ENCODE assay signal across 8 cellular contexts in the genomic region with DNA sequence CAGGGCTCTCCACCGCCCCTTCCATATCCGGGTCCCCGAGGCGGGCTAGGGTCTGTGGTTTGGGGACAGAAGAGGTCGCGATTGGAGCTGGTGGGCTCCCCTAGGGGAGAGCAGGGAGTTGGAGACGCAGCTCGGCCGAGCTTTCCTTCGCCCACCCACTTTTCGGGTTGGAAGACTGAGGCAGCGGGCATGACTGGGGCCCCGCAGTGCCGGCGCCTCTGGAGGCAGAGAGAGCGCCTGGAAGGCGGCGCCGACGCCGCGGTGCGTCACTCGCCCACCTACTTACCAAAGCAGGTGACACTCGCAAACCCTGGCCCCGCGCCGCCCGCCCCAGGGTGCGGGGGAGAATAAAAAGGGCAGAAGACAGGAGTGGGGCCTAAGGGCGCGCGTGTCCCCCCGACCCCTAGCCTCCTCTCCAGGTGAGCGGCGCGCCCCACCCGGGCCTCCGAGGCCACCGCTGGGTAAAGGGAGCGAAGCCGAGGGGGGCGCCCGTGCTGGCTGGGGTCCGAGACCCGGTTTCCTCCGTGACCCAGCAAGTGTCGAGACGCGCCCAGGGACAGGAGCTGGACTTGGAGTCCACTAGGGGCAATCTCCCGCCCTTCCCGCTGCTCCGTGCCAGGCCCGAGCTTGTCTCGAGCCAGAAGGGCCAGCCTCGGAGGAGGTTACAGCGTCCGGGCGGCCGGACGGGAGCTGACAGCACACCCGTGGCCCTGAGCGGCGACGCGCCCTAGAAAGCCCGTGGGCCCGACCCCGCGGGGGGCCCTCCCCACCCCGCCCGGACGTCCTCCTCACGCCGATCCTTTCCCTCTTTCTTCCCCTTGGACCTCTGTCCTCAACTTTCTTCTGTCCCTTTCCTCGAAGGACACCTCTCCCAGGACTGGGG. TPM values are rescaled to one million over a fixed set of nuclear protein-coding genes. Genes with fewer than 3 reads are reported as not detected.
DNase-seq lines count a peak whose midpoint lies in the region; ATAC-seq and TF ChIP-seq lines count a peak whose summit lies in the region.

No MANE protein-coding gene starts in this region.

- H3K36me3 ChIP-seq in DND-41 (ENCODE audit: insufficient read depth, low read length): no peaks in the 10 kb centered on the region
- H3K36me3 ChIP-seq in HUES64 (ENCODE audit: insufficient read depth, low read length): no peaks in the 10 kb centered on the region
- no peaks in the 10 kb centered on the region for H3K36me3 ChIP-seq in mucosa of rectum (ENCODE audit: control insufficient read depth in 2 of 2, insufficient read depth in 2 of 2, low read length in 2 of 2)

- DNase-seq in DND-41 (no peak), ecto neural progenitor cell (ENCODE audit: low spot score) (peak; percentile 70), NCI-H187 treated with DMSO at 0.1 percent for 48 hours (lab: John Stamatoyannopoulos, UW) (no peak)
- DNase-seq in activated CD4-positive, alpha-beta T cell treated with anti-CD3 and anti-CD28 coated beads, Interleukin-2, amount 50 U/mL, for 4 hours: peak; percentile 75 to 84
- DNase-seq in stimulated activated CD8-positive, alpha-beta memory T cell treated with anti-CD3 and anti-CD28 coated beads, Interleukin-7, amount 100 ng/mL, for 4 hours (ENCODE audit: low read depth in 2 of 2): peak; percentile 66 to 78

- H3K27ac ChIP-seq in DND-41 (ENCODE audit: low read length): peak overlapping the region; percentile 74
- no peak overlapping the region for H3K27ac ChIP-seq in HUES64 (ENCODE audit: low read depth, low read length)
- H3K27ac ChIP-seq in mucosa of rectum (ENCODE audit: low read depth in 2 of 2, low read length in 2 of 2): peak overlapping the region; percentile 83 to 88

- H3K4me3 ChIP-seq in DND-41 (ENCODE audit: low read depth in 1 of 2, low read length in 2 of 2): peak overlapping the region; percentile 32 to 66; a peak in 3 of 4 replicates
- H3K4me3 ChIP-seq in HUES64 (ENCODE audit: low read length): peak overlapping the region; percentile 71
- H3K4me3 ChIP-seq in mucosa of rectum (ENCODE audit: low read length in 2 of 2): peak overlapping the region; percentile 72 to 79

- H3K27me3 ChIP-seq in DND-41 (ENCODE audit: insufficient read depth, low read length, poor library complexity): no peaks in the 10 kb centered on the region
- H3K27me3 ChIP-seq in HUES64 (ENCODE audit: insufficient read depth, low read length): peaks cover 57% of the 10 kb centered on the region
- no peaks in the 10 kb centered on the region for H3K27me3 ChIP-seq in mucosa of rectum (ENCODE audit: control insufficient read depth in 2 of 2, insufficient read depth in 2 of 2, low read length in 2 of 2)

- peak overlapping the region; percentile 74 for H3K4me2 ChIP-seq in DND-41 (ENCODE audit: insufficient read depth, low read length)

- H4K20me1 ChIP-seq in DND-41 (ENCODE audit: insufficient read depth, low read length): no peaks in the 10 kb centered on the region

- WGBS in HUES64: under 1% methylated on average over 76 of the region's 76 CpGs

- peak overlapping the region; percentile 86 for H2AFZ ChIP-seq in DND-41 (ENCODE audit: low read depth, low read length)

- H3K4me1 ChIP-seq in DND-41 (ENCODE audit: insufficient read depth, low read length) (peaks cover 16% of the 10 kb centered on the region), HUES64 (ENCODE audit: insufficient read depth, low read length) (peaks cover 10% of the 10 kb centered on the region; the same call in 1 of the 2 replicates), mucosa of rectum (ENCODE audit: control insufficient read depth in 2 of 2, insufficient read depth in 2 of 2, low read length in 2 of 2) (peaks cover 9 to 16% of the 10 kb centered on the region in 2 donors)

- TF ChIP-seq CTCF in DND-41 (IDR thresholded peaks at IDR 0.05; ENCODE audit: borderline replicate concordance, extremely low read depth, low read length, poor library complexity, severe bottlenecking): peak; percentile 6

- no peaks in the 10 kb centered on the region for H3K9me3 ChIP-seq in DND-41 (ENCODE audit: insufficient read depth, low read length, severe bottlenecking)
- no peaks in the 10 kb centered on the region for H3K9me3 ChIP-seq in HUES64 (ENCODE audit: insufficient read depth, low read depth, low read length)
- H3K9me3 ChIP-seq in mucosa of rectum (ENCODE audit: control insufficient read depth in 2 of 2, low read length in 2 of 2): no peaks in the 10 kb centered on the region

- H3K79me2 ChIP-seq in DND-41 (ENCODE audit: insufficient read depth, low read length): no peaks in the 10 kb centered on the region

- ATAC-seq in DND-41 (ENCODE audit: insufficient read depth, low read depth) (no peak), GM21515 (IDR thresholded peaks at IDR 0.05; ENCODE audit: unreplicated experiment) (peak; percentile 35)

- H3K9ac ChIP-seq in DND-41 (ENCODE audit: low read depth, low read length) (peak overlapping the region; percentile 71), HUES64 (ENCODE audit: low read depth, low read length) (peak overlapping the region; percentile 56; the same call in 1 of the 2 replicates), mucosa of rectum (ENCODE audit: low read depth in 1 of 2, low read length in 2 of 2) (peak overlapping the region; percentile 68 to 70)

RNA-seq across cellular contexts. Expression of gene GRID1, which starts 34.4 kb away (rescaled TPM):
- polyA plus RNA-seq in HUES64 (2013, experiment 1 of 2): 0.40 TPM
- polyA plus RNA-seq in HUES64 (2013, experiment 2 of 2): 0.19 TPM

Comparison
In these comparisons a context has a peak if more than half of its experiments do, and no peak if none do; other contexts are left out.
1. DNase-seq: peak in activated CD4-positive, alpha-beta T cell treated with anti-CD3 and anti-CD28 coated beads, Interleukin-2, amount 50 U/mL, for 4 hours (2 of 2), ecto neural progenitor cell (single experiment) and stimulated activated CD8-positive, alpha-beta memory T cell treated with anti-CD3 and anti-CD28 coated beads, Interleukin-7, amount 100 ng/mL, for 4 hours (2 of 2); none in DND-41 (single experiment) and NCI-H187 treated with DMSO at 0.1 percent for 48 hours (single experiment).
2. Peak in every context shown above with its lines, with median percentiles within 50 percentile points of each other: H3K4me3 ChIP-seq and H3K9ac ChIP-seq.